In genomic region chr19:15249912-15250634, GRCh38 we compare ENCODE assay signal across 1 cellular context.
TF ChIP-seq lines count a peak whose summit lies in the region.

No MANE protein-coding gene starts in this region.

TF ChIP-seq in SK-N-SH, 30 proteins besides CTCF, POLR2A, EP300 and RAD21 (continued from another document):
- TF ChIP-seq, protein P1, sequence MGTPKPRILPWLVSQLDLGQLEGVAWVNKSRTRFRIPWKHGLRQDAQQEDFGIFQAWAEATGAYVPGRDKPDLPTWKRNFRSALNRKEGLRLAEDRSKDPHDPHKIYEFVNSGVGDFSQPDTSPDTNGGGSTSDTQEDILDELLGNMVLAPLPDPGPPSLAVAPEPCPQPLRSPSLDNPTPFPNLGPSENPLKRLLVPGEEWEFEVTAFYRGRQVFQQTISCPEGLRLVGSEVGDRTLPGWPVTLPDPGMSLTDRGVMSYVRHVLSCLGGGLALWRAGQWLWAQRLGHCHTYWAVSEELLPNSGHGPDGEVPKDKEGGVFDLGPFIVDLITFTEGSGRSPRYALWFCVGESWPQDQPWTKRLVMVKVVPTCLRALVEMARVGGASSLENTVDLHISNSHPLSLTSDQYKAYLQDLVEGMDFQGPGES (IDR thresholded peaks at IDR 0.05; ENCODE audit: low read depth, low read length): no peak
- TF ChIP-seq FOSL2 (IDR thresholded peaks at IDR 0.05; ENCODE audit: borderline replicate concordance, low read depth) (no peak), MXI1 (IDR thresholded peaks at IDR 0.05; ENCODE audit: low read depth, low read length) (no peak), CHD2 (IDR thresholded peaks at IDR 0.05; ENCODE audit: low read length, partially characterized antibody) (no peak)
